In genomic region chr5:111819028-111819427, GRCh38 we compare ENCODE assay signal across 5 cellular contexts.
DNase-seq lines count a peak whose midpoint lies in the region; FAIRE-seq and TF ChIP-seq lines count a peak whose summit lies in the region.
"Not testable (repeated sequence)": the region's sequence is repeated elsewhere in the genome, so short reads cannot be mapped to it uniquely, and the experiment has no call there.

No MANE protein-coding gene starts in this region.

- H2BK15ac ChIP-seq in H1 (ENCODE audit: low read length): not testable (repeated sequence)

- not testable (repeated sequence) for H3K14ac ChIP-seq in H1 (ENCODE audit: insufficient read length)

- not testable (repeated sequence) for H3K56ac ChIP-seq in H1 (replicated peaks; ENCODE audit: insufficient read length, low read depth, low read length)

- not testable (repeated sequence) for H3K23me2 ChIP-seq in H1 (ENCODE audit: low read depth, low read length)

- H2BK5ac ChIP-seq in H1 (ENCODE audit: low read depth, low read length): not testable (repeated sequence)

- not testable (repeated sequence) for H2BK12ac ChIP-seq in H1 (ENCODE audit: low read depth, low read length)

- H3K9me3 ChIP-seq in H1 (ENCODE audit: insufficient read depth in 2 of 2, low read depth in 1 of 2, low read length in 1 of 2); hepatocyte (ENCODE audit: low read depth): not testable (repeated sequence)

- not testable (repeated sequence) for H3K9ac ChIP-seq in H1 (replicated peaks in 1 of 4; ENCODE audit: extremely low read depth in 1 of 4, low read depth in 3 of 4, low read length in 3 of 4)

- H4K20me1 ChIP-seq in H1 (replicated peaks in 1 of 2; ENCODE audit: control insufficient read depth in 1 of 2, insufficient read depth in 2 of 2, low read length in 2 of 2); hepatocyte (ENCODE audit: insufficient read depth, poor library complexity, severe bottlenecking): not testable (repeated sequence)

- not testable (repeated sequence) for H2BK20ac ChIP-seq in H1 (ENCODE audit: low read length)

- TF ChIP-seq POLR2A in H1 (IDR thresholded peaks at IDR 0.05; ENCODE audit: control extremely low read depth in 1 of 2, low read depth in 2 of 2, low read length in 2 of 2): not testable (repeated sequence)

- H3K79me2 ChIP-seq in H1 (ENCODE audit: control insufficient read depth in 1 of 2, insufficient read depth in 2 of 2, low read length in 2 of 2); hepatocyte: not testable (repeated sequence)

- H2AFZ ChIP-seq in H1 (ENCODE audit: low read length): 0 out of 2 replicates have a peak overlapping the region, but pooled peaks have one; percentile 41
- H2AFZ ChIP-seq in hepatocyte: not testable (repeated sequence)

- TF ChIP-seq CTCF in H1 (IDR thresholded peaks at IDR 0.05; ENCODE audit: control extremely low read depth in 1 of 3, insufficient read depth in 1 of 3, low read depth in 1 of 3, low read length in 3 of 3); hepatocyte (IDR thresholded peaks at IDR 0.05; ENCODE audit: poor library complexity): not testable (repeated sequence)

- not testable (repeated sequence) for H3K4me3 ChIP-seq in H1 (ENCODE audit: extremely low read depth in 1 of 4, insufficient read depth in 2 of 4, low read depth in 3 of 4, low read length in 4 of 4); hepatocyte

- H2BK120ac ChIP-seq in H1 (replicated peaks; ENCODE audit: low read depth, low read length): not testable (repeated sequence)

- not testable (repeated sequence) for H2AK5ac ChIP-seq in H1 (ENCODE audit: low read depth, low read length)

- H3K23ac ChIP-seq in H1 (ENCODE audit: insufficient read length): not testable (repeated sequence)

- H3K4me2 ChIP-seq in H1 (ENCODE audit: insufficient read depth in 1 of 2, low read depth in 2 of 2, low read length in 2 of 2); hepatocyte: not testable (repeated sequence)

- peak; percentile 31 for FAIRE-seq in HTR-8/SVneo (lab: Jason Lieb, UNC)
- FAIRE-seq in H1 (lab: Jason Lieb, UNC): not testable (repeated sequence)

- not testable (repeated sequence) for H4K91ac ChIP-seq in H1 (replicated peaks; ENCODE audit: insufficient read length, low read length)

- not testable (repeated sequence) for H3K18ac ChIP-seq in H1 (ENCODE audit: extremely low read depth, low read length)

- WGBS in H1 (ENCODE audit: extremely low coverage in 1 of 2, insufficient coverage in 1 of 2, insufficient read length in 1 of 2, insufficient replicate concordance in 2 of 2, low coverage in 1 of 2, low lambda C conversion rate in 2 of 2, missing lambda C conversion rate in 1 of 2), 2 experiments: 84% methylated on average over 1 of the region's 1 CpG; no CpG with 5 or more reads in 1 of the 2 experiments
- WGBS in hepatocyte (ENCODE audit: low lambda C conversion rate, missing lambda C conversion rate): 65% methylated on average over 1 of the region's 1 CpG

- H3K9me2 ChIP-seq in hepatocyte (replicated peaks; ENCODE audit: insufficient read depth): not testable (repeated sequence)

- TF ChIP-seq RAD21 in H1 (IDR thresholded peaks at IDR 0.05 in 1 of 2, conservative IDR thresholded peaks at IDR 0.05 in 1 of 2; ENCODE audit: low read depth in 2 of 2, low read length in 2 of 2): not testable (repeated sequence)

- H3K27me3 ChIP-seq in H1 (replicated peaks in 1 of 4; ENCODE audit: control insufficient read depth in 3 of 4, extremely low read depth in 1 of 4, insufficient read depth in 3 of 4, low read length in 3 of 4); hepatocyte: not testable (repeated sequence)

- not testable (repeated sequence) for H3K79me1 ChIP-seq in H1 (ENCODE audit: low read depth, low read length)

- not testable (repeated sequence) for H3K36me3 ChIP-seq in H1 (ENCODE audit: control insufficient read depth in 2 of 4, insufficient read depth in 4 of 4, low read length in 3 of 4); hepatocyte (replicated peaks; ENCODE audit: insufficient read depth, low read depth)

- not testable (repeated sequence) for H3K4me1 ChIP-seq in H1 (replicated peaks in 1 of 4; ENCODE audit: control insufficient read depth in 3 of 4, insufficient read depth in 4 of 4, low read length in 3 of 4); hepatocyte (ENCODE audit: insufficient read depth)

- not testable (repeated sequence) for TF ChIP-seq EP300 in H1 (IDR thresholded peaks at IDR 0.05; ENCODE audit: borderline replicate concordance in 1 of 2, low read depth in 2 of 2, low read length in 2 of 2)

- not testable (repeated sequence) for H4K5ac ChIP-seq in H1 (ENCODE audit: insufficient read length, low read depth, low read length)

- CTCF ChIA-PET in H1 (lab: Charles Lee; ENCODE audit: partially characterized antibody): interaction anchor here (0.9 to 4.2 kb wide), 7 partner anchors 8 to 273 kb away, joined by 3 to 30 read pairs (median 5); no protein-coding TSS in a partner anchor

- not testable (repeated sequence) for H4K8ac ChIP-seq in H1 (ENCODE audit: extremely low read depth, insufficient read depth, low read length)

- H3K4ac ChIP-seq in H1 (replicated peaks; ENCODE audit: insufficient read length, low read depth, low read length): not testable (repeated sequence)

- DNase-seq in DMS53 (lab: John Stamatoyannopoulos, UW) (peak; percentile 65), hepatocyte (ENCODE audit: low spot score) (peak; percentile 24), kidney tubule cell (ENCODE audit: low spot score) (peak; percentile 45)
- not testable (repeated sequence) for DNase-seq in HTR-8/SVneo (ENCODE audit: insufficient read length, low spot score); H1 (ENCODE audit: low read depth in 1 of 2, low spot score in 2 of 2)

- POLR2A ChIA-PET in H1 (lab: Charles Lee; ENCODE audit: partially characterized antibody): not testable (repeated sequence)

- H3K27ac ChIP-seq in H1 (ENCODE audit: low read depth, low read length); hepatocyte: not testable (repeated sequence)
